ENCODE assay signal across 7 cellular contexts in the genomic region with DNA sequence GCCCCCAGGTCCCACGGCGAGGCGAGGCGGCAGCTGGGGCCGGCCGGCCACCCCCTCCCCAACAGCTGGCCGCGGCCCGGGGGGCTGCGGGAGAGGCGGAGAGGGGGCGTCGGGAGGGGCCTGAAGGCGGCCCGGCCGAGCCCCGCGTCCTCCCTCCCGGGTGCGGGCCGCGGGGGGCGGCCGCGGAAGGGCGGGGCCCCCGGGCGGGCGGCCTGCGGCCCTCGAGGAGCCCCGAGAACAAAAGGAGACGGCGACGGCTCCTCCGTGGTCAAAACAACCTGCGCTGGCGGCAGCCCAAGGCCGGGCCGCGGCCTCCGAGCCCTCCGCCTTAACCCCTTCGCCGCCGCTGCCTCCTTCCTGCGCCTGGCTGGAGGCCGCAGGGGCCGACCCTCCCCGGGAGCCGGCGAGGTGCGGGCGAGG. TPM values are rescaled to one million over a fixed set of nuclear protein-coding genes. Genes with fewer than 3 reads are reported as not detected.
A peak's percentile ranks its signal among the peaks of the same experiment; 100 is the strongest.
DNase-seq lines count a peak whose midpoint lies in the region; ATAC-seq and TF ChIP-seq lines count a peak whose summit lies in the region.

No MANE protein-coding gene starts in this region.

- TF ChIP-seq CTCF in HEK293 (tag by site-specific recombination; IDR thresholded peaks at IDR 0.05): no peak
- TF ChIP-seq CTCF in body of pancreas (IDR thresholded peaks at IDR 0.05): no peak

- DNase-seq in body of pancreas: no peak
- DNase-seq in foreskin melanocyte: no peak
- DNase-seq in NCI-H1048 (lab: John Stamatoyannopoulos, UW): no peak

- peak overlapping the region in 3 of 5 donors; percentile 39 to 78 (median 69) for H3K9ac ChIP-seq in subcutaneous abdominal adipose tissue (ENCODE audit: low read length in 5 of 5)

- H3K27ac ChIP-seq in HEK293 (ENCODE audit: extremely low read depth, low read depth, low read length) (peak overlapping the region; percentile 52; the same call in 1 of the 2 replicates), body of pancreas (peak overlapping the region; percentile 68 to 87 (median 80)), layer of hippocampus (ENCODE audit: low read depth, low read length) (peak overlapping the region; percentile 73), subcutaneous abdominal adipose tissue (ENCODE audit: low read depth, low read length) (peak overlapping the region; percentile 72)

- H3K36me3 ChIP-seq in HEK293 (ENCODE audit: control insufficient read depth in 2 of 2, insufficient read depth in 1 of 2, low read length in 2 of 2) (no peaks in the 10 kb centered on the region), body of pancreas (replicated peaks in 1 of 2; ENCODE audit: insufficient read depth in 1 of 2, low read depth in 2 of 2) (no peaks in the 10 kb centered on the region), subcutaneous abdominal adipose tissue (ENCODE audit: control insufficient read depth in 5 of 5, insufficient read depth in 5 of 5, low read length in 5 of 5) (peaks cover 0 to 25% (median 0%) of the 10 kb centered on the region in 5 donors)

- POLR2A ChIA-PET in HEK293 (lab: Yijun Ruan, JAX): interaction anchor here (0.6 to 1.3 kb wide), 8 partner anchors 11 to 89 kb away, joined by 3 to 6 read pairs (median 4); a partner anchor contains a TSS

- CTCF ChIA-PET in HEK293 (lab: Yijun Ruan, JAX): interaction anchor here (1.4 kb wide), 1 partner anchor 72 kb away, joined by 6 read pairs; no protein-coding TSS in a partner anchor

- intact Hi-C loops in body of pancreas (cut with DNase I): loop anchor here (5.0 kb wide), 1 partner anchor 70 kb away; no protein-coding TSS in a partner anchor

- ATAC-seq in body of pancreas: peak; percentile 15
- no peak for ATAC-seq in GM18909 (IDR thresholded peaks at IDR 0.05; ENCODE audit: poor library complexity, unreplicated experiment)

- H3K4me3 ChIP-seq in HEK293 (ENCODE audit: low read depth, low read length): peak overlapping the region; percentile 54
- peak overlapping the region; percentile 28 to 52 for H3K4me3 ChIP-seq in body of pancreas
- peak overlapping the region in 4 of 5 donors; percentile 56 to 91 (median 75) for H3K4me3 ChIP-seq in subcutaneous abdominal adipose tissue (ENCODE audit: low read depth in 1 of 5, low read length in 5 of 5)

- H3K27me3 ChIP-seq in body of pancreas: no peaks in the 10 kb centered on the region
- H3K27me3 ChIP-seq in layer of hippocampus (ENCODE audit: control insufficient read depth, insufficient read depth, low read length): peaks cover 22% of the 10 kb centered on the region
- peaks cover 8 to 39% (median 28%) of the 10 kb centered on the region in 5 donors for H3K27me3 ChIP-seq in subcutaneous abdominal adipose tissue (ENCODE audit: control insufficient read depth in 5 of 5, insufficient read depth in 4 of 5, low read length in 5 of 5)

- WGBS in body of pancreas, 2 donors: 0% methylated on average over 29 of the region's 54 CpGs; no CpG with 5 or more reads in 1 of the 2 donors

- no peak for TF ChIP-seq POLR2A in body of pancreas (IDR thresholded peaks at IDR 0.05)

- H3K4me1 ChIP-seq in HEK293 (ENCODE audit: control insufficient read depth, insufficient read depth, low read length) (peaks cover 22% of the 10 kb centered on the region), body of pancreas (peaks cover 72% of the 10 kb centered on the region), subcutaneous abdominal adipose tissue (ENCODE audit: control insufficient read depth in 5 of 5, insufficient read depth in 5 of 5, low read length in 5 of 5) (peaks cover 4 to 73% (median 62%) of the 10 kb centered on the region in 5 donors)

- H3K9me3 ChIP-seq in HEK293 (ENCODE audit: control insufficient read depth, insufficient read depth, low read depth, low read length) (no peaks in the 10 kb centered on the region), body of pancreas (no peaks in the 10 kb centered on the region), subcutaneous abdominal adipose tissue (ENCODE audit: control insufficient read depth in 5 of 5, low read length in 5 of 5) (no peaks in the 10 kb centered on the region)

TF ChIP-seq in HEK293, 187 proteins besides CTCF, POLR2A, EP300 and RAD21:
- TF ChIP-seq, protein P1, sequence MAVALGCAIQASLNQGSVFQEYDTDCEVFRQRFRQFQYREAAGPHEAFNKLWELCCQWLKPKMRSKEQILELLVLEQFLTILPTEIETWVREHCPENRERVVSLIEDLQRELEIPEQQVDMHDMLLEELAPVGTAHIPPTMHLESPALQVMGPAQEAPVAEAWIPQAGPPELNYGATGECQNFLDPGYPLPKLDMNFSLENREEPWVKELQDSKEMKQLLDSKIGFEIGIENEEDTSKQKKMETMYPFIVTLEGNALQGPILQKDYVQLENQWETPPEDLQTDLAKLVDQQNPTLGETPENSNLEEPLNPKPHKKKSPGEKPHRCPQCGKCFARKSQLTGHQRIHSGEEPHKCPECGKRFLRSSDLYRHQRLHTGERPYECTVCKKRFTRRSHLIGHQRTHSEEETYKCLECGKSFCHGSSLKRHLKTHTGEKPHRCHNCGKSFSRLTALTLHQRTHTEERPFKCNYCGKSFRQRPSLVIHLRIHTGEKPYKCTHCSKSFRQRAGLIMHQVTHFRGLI (tag by site-specific recombination; IDR thresholded peaks at IDR 0.05): no peak
- TF ChIP-seq ZNF223 (tag by site-specific recombination; IDR thresholded peaks at IDR 0.05) (0 out of 2 replicates have a peak, but pooled peaks have one; percentile 2), ZNF561 (tag by site-specific recombination; IDR thresholded peaks at IDR 0.05; ENCODE audit: borderline replicate concordance) (0 out of 2 replicates have a peak, but pooled peaks have one; percentile 57)

RNA-seq across cellular contexts. Expression of a gene that starts 2.4 kb away (rescaled TPM):
- 10 to 100 TPM in 1 of 2 donors, 1 to 10 TPM in 1; 7.0 to 15.8 TPM for total RNA-seq in body of pancreas
